ENCODE assay signal across 11 cellular contexts in the genomic region with DNA sequence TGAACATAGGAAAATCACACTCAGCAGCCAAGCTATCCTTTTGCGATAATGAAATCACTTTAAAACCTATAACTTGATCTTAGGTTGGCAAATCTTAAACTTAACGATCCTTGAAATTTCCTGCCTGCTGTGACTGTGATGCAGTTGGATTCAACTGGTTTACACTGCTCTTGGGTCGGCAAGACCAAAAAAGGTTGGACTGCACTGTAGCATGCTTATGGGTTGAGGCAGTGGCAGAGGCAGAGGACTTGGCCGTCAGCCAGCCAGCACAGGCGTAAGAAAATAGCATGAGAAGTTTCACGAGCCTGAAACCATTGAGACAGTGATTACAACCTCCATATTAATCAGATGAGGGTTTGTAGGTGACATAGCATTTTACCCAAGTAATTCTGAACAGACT. TPM values are rescaled to one million over a fixed set of nuclear protein-coding genes. Genes with fewer than 3 reads are reported as not detected.
DNase-seq lines count a peak whose midpoint lies in the region; ATAC-seq and TF ChIP-seq lines count a peak whose summit lies in the region.
"Had no signal": no experiment of that assay in that cellular context is flagged by ENCODE, and none has a peak within 500 bp of the region (broad histone marks: within the 10 kb centered on the region; RNA-seq: fewer than 3 reads in every experiment).

No MANE protein-coding gene starts in this region.

- no peaks in the 10 kb centered on the region for H3K9me3 Mint-ChIP-seq in CD4-positive, alpha-beta memory T cell
- H3K9me3 Mint-ChIP-seq: dendritic cell treated with granulocyte-macrophage colony-stimulating factor and Interleukin-4, amounts not matched to agents 40 ng/mL and 50 ng/mL, for 4 days had no signal

- peak overlapping the region; percentile 89 for H3K27ac ChIP-seq in muscle layer of colon (ENCODE audit: low read depth, low read length)
- H3K27ac ChIP-seq in CD4-positive, alpha-beta memory T cell (ENCODE audit: low read depth, low read length), result no peak overlapping the region
- H3K27ac ChIP-seq: SJSA1 had no signal

- H3K9me3 ChIP-seq in muscle layer of colon (ENCODE audit: low read length), result no peaks in the 10 kb centered on the region
- H3K9me3 ChIP-seq in CD4-positive, alpha-beta memory T cell (ENCODE audit: control insufficient read depth in 1 of 2, low read length in 2 of 2), result no peaks in the 10 kb centered on the region
- H3K9me3 ChIP-seq: SJSA1 had no signal

- no peak for ATAC-seq in GM21528 (IDR thresholded peaks at IDR 0.05; ENCODE audit: low FRiP score, unreplicated experiment)

- H3K36me3 Mint-ChIP-seq in CD4-positive, alpha-beta memory T cell, result peaks cover 66 to 68% of the 10 kb centered on the region in 2 donors

- CTCF ChIA-PET in AG04449 (lab: Yijun Ruan, JAX), result interaction anchor here (0.8 to 4.0 kb wide), 7 partner anchors 10 to 339 kb away, joined by 3 to 27 read pairs (median 5); no protein-coding TSS in a partner anchor
- CTCF ChIA-PET in CD4-positive, alpha-beta memory T cell (lab: Charles Lee; ENCODE audit: partially characterized antibody), result interaction anchor here (0.7 to 1.3 kb wide), 2 partner anchors 18 to 78 kb away, joined by 4 read pairs; no protein-coding TSS in a partner anchor

- H3K27ac Mint-ChIP-seq in CD4-positive, alpha-beta memory T cell, result no peak overlapping the region
- H3K27ac Mint-ChIP-seq: dendritic cell treated with granulocyte-macrophage colony-stimulating factor and Interleukin-4, amounts not matched to agents 40 ng/mL and 50 ng/mL, for 4 days had no signal

- H3K36me3 ChIP-seq in muscle layer of colon (ENCODE audit: insufficient read depth, low read length), result peaks cover 53% of the 10 kb centered on the region
- H3K36me3 ChIP-seq in CD4-positive, alpha-beta memory T cell (ENCODE audit: insufficient read depth, low read length), result peaks cover 53% of the 10 kb centered on the region

- TF ChIP-seq CTCF in AG04449 (IDR thresholded peaks at IDR 0.05; ENCODE audit: insufficient read depth, low read length, missing control alignments) (no peak), epithelial cell of esophagus (IDR thresholded peaks at IDR 0.05; ENCODE audit: insufficient read depth, low read depth, low read length, missing control alignments) (no peak), GM13977 (IDR thresholded peaks at IDR 0.05; ENCODE audit: extremely low read depth, insufficient read depth, missing control alignments) (no peak)

- no peak overlapping the region for H3K4me3 Mint-ChIP-seq in CD4-positive, alpha-beta memory T cell
- H3K4me3 Mint-ChIP-seq: dendritic cell treated with granulocyte-macrophage colony-stimulating factor and Interleukin-4, amounts not matched to agents 40 ng/mL and 50 ng/mL, for 4 days had no signal

- H3K27me3 ChIP-seq in muscle layer of colon (ENCODE audit: control insufficient read depth in 1 of 2, insufficient read depth in 2 of 2, low read length in 2 of 2), result no peaks in the 10 kb centered on the region
- no peaks in the 10 kb centered on the region for H3K27me3 ChIP-seq in CD4-positive, alpha-beta memory T cell (ENCODE audit: insufficient read depth, low read length)
- H3K27me3 ChIP-seq: SJSA1 had no signal

- no peaks in the 10 kb centered on the region for H3K27me3 Mint-ChIP-seq in CD4-positive, alpha-beta memory T cell
- H3K27me3 Mint-ChIP-seq: dendritic cell treated with granulocyte-macrophage colony-stimulating factor and Interleukin-4, amounts not matched to agents 40 ng/mL and 50 ng/mL, for 4 days had no signal

- no peak overlapping the region for H3K4me3 ChIP-seq in AG04449 (ENCODE audit: low read depth, low read length)
- no peak overlapping the region for H3K4me3 ChIP-seq in epithelial cell of esophagus (ENCODE audit: low read length)
- H3K4me3 ChIP-seq in muscle layer of colon (ENCODE audit: low read depth in 1 of 2, low read length in 2 of 2), result no peak overlapping the region
- no peak overlapping the region for H3K4me3 ChIP-seq in CD4-positive, alpha-beta memory T cell (ENCODE audit: low read length in 2 of 2)
- H3K4me3 ChIP-seq: SJSA1 had no signal

- in situ Hi-C loops in GM13977 (cut with MboI; ENCODE audit: low pct_unique_long_range_greater_than_20kb, low sequenced_read_pairs, unreplicated experiment), result no loop called here

- DNase-seq in AG04449 (ENCODE audit: low read depth, low spot score), result peak; percentile 49
- peak; percentile 77 for DNase-seq in NCI-H2029 (lab: John Stamatoyannopoulos, UW)
- DNase-seq in epithelial cell of esophagus (ENCODE audit: low read depth), result peak; percentile 53
- DNase-seq in CD4-positive, alpha-beta memory T cell, result no peak
- DNase-seq in GM13977 (ENCODE audit: low spot score), result no peak
- no peak for DNase-seq in SKM-1 (lab: John Stamatoyannopoulos, UW; ENCODE audit: unreplicated experiment)
- DNase-seq: stimulated activated CD4-positive, alpha-beta T cell treated with anti-CD3 and anti-CD28 coated beads, Interleukin-4, amount 100 ng/mL, for 24 hours had no signal

- peaks cover 0 to 1% (median 0%) of the 10 kb centered on the region in 4 donors for H3K4me1 Mint-ChIP-seq in CD4-positive, alpha-beta memory T cell

- peaks cover 46% of the 10 kb centered on the region for H3K4me1 ChIP-seq in muscle layer of colon (ENCODE audit: insufficient read depth, low read length)
- no peaks in the 10 kb centered on the region for H3K4me1 ChIP-seq in CD4-positive, alpha-beta memory T cell (ENCODE audit: insufficient read depth, low read length)
- H3K4me1 ChIP-seq: SJSA1 had no signal

- peak overlapping the region; percentile 50 for H3K9ac ChIP-seq in muscle layer of colon (ENCODE audit: low read length)

- POLR2A ChIA-PET in AG04449 (lab: Yijun Ruan, JAX), result no interaction called here
- POLR2A ChIA-PET in CD4-positive, alpha-beta memory T cell (lab: Charles Lee; ENCODE audit: partially characterized antibody), result interaction anchor here (1.6 kb wide), 1 partner anchor 21 kb away, joined by 8 read pairs; a partner anchor contains a TSS

- intact Hi-C loops in CD4-positive, alpha-beta memory T cell (cut with micrococcal nuclease), result no loop called here

RNA-seq across cellular contexts. Expression of a gene that starts 21.4 kb away (rescaled TPM):
- 100 to 1,000 TPM; 122 to 130 TPM for total RNA-seq in CD4-positive, alpha-beta memory T cell
- 100 to 1,000 TPM; 152 to 157 TPM for polyA plus RNA-seq in CD4-positive, alpha-beta memory T cell

Comparison
In these comparisons a context has a peak if more than half of its experiments do, and no peak if none do; other contexts are left out.
1. DNase-seq: peak in AG04449 (single experiment), NCI-H2029 (single experiment) and epithelial cell of esophagus (single experiment); none in CD4-positive, alpha-beta memory T cell (0 of 5), GM13977 (single experiment) and SKM-1 (single experiment).